ENCODE assay signal across 1 cellular context in the genomic region with DNA sequence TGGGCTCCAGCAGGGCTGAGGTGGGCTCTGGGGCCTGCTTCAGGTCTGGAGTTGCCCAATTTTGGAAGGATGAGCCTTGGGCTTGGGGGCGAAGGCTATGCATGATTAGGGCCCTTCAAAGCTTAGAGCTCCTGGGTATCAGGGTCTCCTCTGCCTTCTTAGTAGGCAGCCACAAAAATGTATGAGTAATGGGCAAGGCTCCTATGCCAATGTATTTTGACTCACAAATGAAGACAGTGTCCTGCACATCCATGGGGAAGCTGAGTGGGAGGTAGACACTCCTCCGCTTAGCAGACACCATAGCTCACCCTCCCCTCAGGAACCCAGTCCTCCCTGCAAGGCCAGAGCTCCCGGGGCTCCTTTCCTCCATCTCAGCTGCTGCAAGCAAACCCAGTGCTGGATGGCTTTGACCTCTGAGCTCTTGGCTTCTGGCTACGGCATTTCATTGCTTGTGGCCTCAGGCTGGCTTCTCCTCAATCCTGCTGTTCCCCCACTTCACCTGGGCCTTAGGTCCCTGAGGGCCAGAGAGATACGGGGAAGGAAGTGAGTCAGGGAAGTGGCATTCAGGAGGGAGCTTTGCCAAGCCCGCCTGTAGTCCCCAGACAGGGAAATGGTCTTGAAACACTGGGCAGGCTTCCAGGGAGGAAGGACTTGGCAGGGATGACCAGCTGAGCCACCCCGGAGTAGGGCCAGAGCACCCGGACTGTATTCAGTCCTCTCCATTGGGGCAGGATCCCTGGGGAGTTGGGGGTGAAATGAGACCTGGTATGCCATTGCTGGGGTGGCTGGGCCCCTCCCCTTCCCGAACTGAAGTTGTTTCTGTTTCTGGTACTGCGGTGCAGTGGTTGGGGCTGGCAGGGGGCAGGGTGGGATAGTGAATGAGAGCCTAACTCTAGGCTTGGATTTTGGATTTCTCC.
TF ChIP-seq lines count a peak whose summit lies in the region.

No MANE protein-coding gene starts in this region.

TF ChIP-seq in SK-N-SH, 30 proteins besides CTCF, POLR2A, EP300 and RAD21 (continued from another document):
- peak; percentile 91; the same call in 1 of the 2 replicates for TF ChIP-seq RXRA (IDR thresholded peaks at IDR 0.05; ENCODE audit: borderline replicate concordance, low read depth)
- TF ChIP-seq, protein P1, sequence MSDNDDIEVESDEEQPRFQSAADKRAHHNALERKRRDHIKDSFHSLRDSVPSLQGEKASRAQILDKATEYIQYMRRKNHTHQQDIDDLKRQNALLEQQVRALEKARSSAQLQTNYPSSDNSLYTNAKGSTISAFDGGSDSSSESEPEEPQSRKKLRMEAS (IDR thresholded peaks at IDR 0.05; ENCODE audit: low read depth), result peak; percentile 16; the same call in 1 of the 2 replicates
- TF ChIP-seq TEAD4 (IDR thresholded peaks at IDR 0.05; ENCODE audit: borderline replicate concordance, insufficient read depth), result peak; percentile 97
- TF ChIP-seq SMC3 (IDR thresholded peaks at IDR 0.05; ENCODE audit: low read depth, low read length), result no peak
- TF ChIP-seq, protein P2, sequence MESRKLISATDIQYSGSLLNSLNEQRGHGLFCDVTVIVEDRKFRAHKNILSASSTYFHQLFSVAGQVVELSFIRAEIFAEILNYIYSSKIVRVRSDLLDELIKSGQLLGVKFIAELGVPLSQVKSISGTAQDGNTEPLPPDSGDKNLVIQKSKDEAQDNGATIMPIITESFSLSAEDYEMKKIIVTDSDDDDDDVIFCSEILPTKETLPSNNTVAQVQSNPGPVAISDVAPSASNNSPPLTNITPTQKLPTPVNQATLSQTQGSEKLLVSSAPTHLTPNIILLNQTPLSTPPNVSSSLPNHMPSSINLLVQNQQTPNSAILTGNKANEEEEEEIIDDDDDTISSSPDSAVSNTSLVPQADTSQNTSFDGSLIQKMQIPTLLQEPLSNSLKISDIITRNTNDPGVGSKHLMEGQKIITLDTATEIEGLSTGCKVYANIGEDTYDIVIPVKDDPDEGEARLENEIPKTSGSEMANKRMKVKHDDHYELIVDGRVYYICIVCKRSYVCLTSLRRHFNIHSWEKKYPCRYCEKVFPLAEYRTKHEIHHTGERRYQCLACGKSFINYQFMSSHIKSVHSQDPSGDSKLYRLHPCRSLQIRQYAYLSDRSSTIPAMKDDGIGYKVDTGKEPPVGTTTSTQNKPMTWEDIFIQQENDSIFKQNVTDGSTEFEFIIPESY (IDR thresholded peaks at IDR 0.05; ENCODE audit: borderline replicate concordance, low read depth), result peak; percentile 70
- peak; percentile 63 for TF ChIP-seq FOXM1 (IDR thresholded peaks at IDR 0.05; ENCODE audit: low read depth)
- no peak for TF ChIP-seq RFX5 (IDR thresholded peaks at IDR 0.05; ENCODE audit: low read length)
- peak; percentile 63 for TF ChIP-seq ELF1 (IDR thresholded peaks at IDR 0.05)
- TF ChIP-seq, protein P3, sequence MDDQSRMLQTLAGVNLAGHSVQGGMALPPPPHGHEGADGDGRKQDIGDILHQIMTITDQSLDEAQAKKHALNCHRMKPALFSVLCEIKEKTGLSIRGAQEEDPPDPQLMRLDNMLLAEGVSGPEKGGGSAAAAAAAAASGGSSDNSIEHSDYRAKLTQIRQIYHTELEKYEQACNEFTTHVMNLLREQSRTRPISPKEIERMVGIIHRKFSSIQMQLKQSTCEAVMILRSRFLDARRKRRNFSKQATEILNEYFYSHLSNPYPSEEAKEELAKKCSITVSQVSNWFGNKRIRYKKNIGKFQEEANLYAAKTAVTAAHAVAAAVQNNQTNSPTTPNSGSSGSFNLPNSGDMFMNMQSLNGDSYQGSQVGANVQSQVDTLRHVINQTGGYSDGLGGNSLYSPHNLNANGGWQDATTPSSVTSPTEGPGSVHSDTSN (IDR thresholded peaks at IDR 0.05), result peak; percentile 69
- peak; percentile 92 for TF ChIP-seq FOSL2 (IDR thresholded peaks at IDR 0.05; ENCODE audit: borderline replicate concordance, low read depth)
- TF ChIP-seq, protein P4, sequence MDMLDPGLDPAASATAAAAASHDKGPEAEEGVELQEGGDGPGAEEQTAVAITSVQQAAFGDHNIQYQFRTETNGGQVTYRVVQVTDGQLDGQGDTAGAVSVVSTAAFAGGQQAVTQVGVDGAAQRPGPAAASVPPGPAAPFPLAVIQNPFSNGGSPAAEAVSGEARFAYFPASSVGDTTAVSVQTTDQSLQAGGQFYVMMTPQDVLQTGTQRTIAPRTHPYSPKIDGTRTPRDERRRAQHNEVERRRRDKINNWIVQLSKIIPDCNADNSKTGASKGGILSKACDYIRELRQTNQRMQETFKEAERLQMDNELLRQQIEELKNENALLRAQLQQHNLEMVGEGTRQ (IDR thresholded peaks at IDR 0.05; ENCODE audit: borderline replicate concordance, low read depth, low read length), result no peak
